26 cellular contexts compared by ENCODE assay signal in the genomic region with DNA sequence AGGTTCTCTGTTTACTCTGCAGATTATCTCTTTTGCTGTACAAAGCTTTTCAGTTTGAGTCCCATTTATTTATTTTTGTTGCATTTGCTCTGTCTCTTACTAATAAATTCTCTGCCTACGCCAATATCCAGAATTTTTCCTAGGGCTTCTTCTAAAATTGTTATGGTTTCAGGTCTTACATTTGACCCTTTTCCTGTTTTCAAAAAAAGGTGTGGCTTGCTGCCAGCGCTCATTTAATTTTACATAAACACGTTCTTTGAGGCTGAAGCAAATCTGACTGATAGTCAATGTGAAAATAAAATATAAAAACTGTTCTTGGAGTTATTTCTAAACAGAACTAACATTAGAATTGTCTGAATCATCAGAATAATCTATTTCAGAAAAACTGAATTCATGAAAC.
"Had no signal": no experiment of that assay in that cellular context is flagged by ENCODE, and none has a peak within 500 bp of the region (broad histone marks: within the 10 kb centered on the region; RNA-seq: fewer than 3 reads in every experiment).

No MANE protein-coding gene starts in this region.

- DNase-seq: cortex of kidney; effector CD8-positive, alpha-beta T cell; endodermal cell; foreskin melanocyte; glutamatergic neuron; hypothalamus; immature natural killer cell; mesendoderm; midbrain; naive thymus-derived CD4-positive, alpha-beta T cell; stimulated activated CD4-positive, alpha-beta T cell treated with anti-CD3 and anti-CD28 coated beads, Interleukin-12 subunit alpha, Interleukin-12 subunit beta, amount 100 ng/mL, for 4 hours; stimulated activated CD4-positive, alpha-beta T cell treated with anti-CD3 and anti-CD28 coated beads, Interleukin-1b, Interleukin-23, amount 100 ng/mL, for 48 hours; stimulated activated CD4-positive, alpha-beta T cell treated with anti-CD3 and anti-CD28 coated beads, Interleukin-4, amount 100 ng/mL, for 1 hour; stimulated activated CD8-positive, alpha-beta memory T cell treated with anti-CD3 and anti-CD28 coated beads, Interleukin-4, amount 100 ng/mL, for 48 hours; stimulated activated naive CD4-positive, alpha-beta T cell; stimulated activated naive CD8-positive, alpha-beta T cell treated with anti-CD3 and anti-CD28 coated beads, Interleukin-15, amount 100 ng/mL, for 72 hours; transverse colon had no signal

- H3K4me1 ChIP-seq: esophagus muscularis mucosa, neural progenitor cell, prostate gland, right atrium auricular region, suprapubic skin, transverse colon, vagina had no signal

- H3K27ac ChIP-seq: esophagus muscularis mucosa, neural progenitor cell, prostate gland, right atrium auricular region, suprapubic skin, transverse colon, vagina had no signal

- H3K36me3 ChIP-seq: prostate gland, right atrium auricular region, transverse colon, vagina had no signal

- H3K4me3 ChIP-seq: esophagus muscularis mucosa, lung, neural progenitor cell, prostate gland, right atrium auricular region, smooth muscle cell, suprapubic skin, transverse colon, vagina had no signal

- H3K27me3 Mint-ChIP-seq: naive thymus-derived CD4-positive, alpha-beta T cell; stimulated activated naive CD8-positive, alpha-beta T cell treated with anti-CD3 and anti-CD28 coated beads, Interleukin-15, amount 100 ng/mL, for 72 hours had no signal

- H3K4me3 Mint-ChIP-seq: endodermal cell; immature natural killer cell; naive thymus-derived CD4-positive, alpha-beta T cell; nephron; neural progenitor cell; stimulated activated naive CD8-positive, alpha-beta T cell treated with anti-CD3 and anti-CD28 coated beads, Interleukin-15, amount 100 ng/mL, for 72 hours had no signal

- H3K27me3 ChIP-seq: esophagus muscularis mucosa, neural progenitor cell, right atrium auricular region, suprapubic skin, transverse colon, vagina had no signal

- H3K36me3 Mint-ChIP-seq: immature natural killer cell had no signal

- H3K4me1 Mint-ChIP-seq: endodermal cell; immature natural killer cell; naive thymus-derived CD4-positive, alpha-beta T cell; nephron; neural progenitor cell; stimulated activated naive CD8-positive, alpha-beta T cell treated with anti-CD3 and anti-CD28 coated beads, Interleukin-15, amount 100 ng/mL, for 72 hours had no signal

- H3K9me3 ChIP-seq: esophagus muscularis mucosa, prostate gland, right atrium auricular region, suprapubic skin, transverse colon, vagina had no signal

- H3K27ac Mint-ChIP-seq: endodermal cell; immature natural killer cell; naive thymus-derived CD4-positive, alpha-beta T cell; nephron; neural progenitor cell; stimulated activated naive CD8-positive, alpha-beta T cell treated with anti-CD3 and anti-CD28 coated beads, Interleukin-15, amount 100 ng/mL, for 72 hours had no signal

- H3K4me2 ChIP-seq: neural progenitor cell, smooth muscle cell had no signal

- H2AFZ ChIP-seq: neural progenitor cell had no signal
